In genomic region chr11:82718307-82718706, GRCh38 we compare ENCODE assay signal across 8 cellular contexts. TPM values are rescaled to one million over a fixed set of nuclear protein-coding genes. Genes with fewer than 3 reads are reported as not detected.
A peak's percentile ranks its signal among the peaks of the same experiment; 100 is the strongest.
DNase-seq lines count a peak whose midpoint lies in the region; ATAC-seq, FAIRE-seq and TF ChIP-seq lines count a peak whose summit lies in the region.

No MANE protein-coding gene starts in this region.

- H3K4me3 ChIP-seq in AG09309 (ENCODE audit: control insufficient read depth, low read depth, low read length) = no peak overlapping the region
- H3K4me3 ChIP-seq in right lobe of liver = no peak overlapping the region

- H3K27ac ChIP-seq in cingulate gyrus (ENCODE audit: low read depth, low read length) (peak overlapping the region; percentile 88), right lobe of liver (no peak overlapping the region)

- no peaks in the 10 kb centered on the region for H3K4me1 ChIP-seq in right lobe of liver

- DNase-seq in AG09309 (ENCODE audit: low read depth) (no peak), OCI-M1 (lab: John Stamatoyannopoulos, UW) (peak; percentile 90), right lobe of liver (no peak), urothelium cell line (ENCODE audit: low spot score) (peak; percentile 74)
- DNase-seq in activated CD8-positive, alpha-beta memory T cell treated with anti-CD3 and anti-CD28 coated beads for 24 hours = no peak

- H3K27me3 ChIP-seq in right lobe of liver = no peaks in the 10 kb centered on the region

- WGBS in right lobe of liver (ENCODE audit: insufficient coverage, low coverage, low lambda C conversion rate, missing lambda C conversion rate) = 20% methylated on average over 5 of the region's 5 CpGs

- peak; percentile 32 for FAIRE-seq in urothelium cell line (lab: Jason Lieb, UNC)

- no peaks in the 10 kb centered on the region for H3K36me3 ChIP-seq in right lobe of liver

- intact Hi-C loops in right lobe of liver (cut with DNase I) = no loop called here

- TF ChIP-seq CTCF in AG09309 (IDR thresholded peaks at IDR 0.05; ENCODE audit: control insufficient read depth, insufficient read depth, low read depth, low read length, missing control alignments) (peak; percentile 75), GM12874 (IDR thresholded peaks at IDR 0.05; ENCODE audit: insufficient read depth, low read depth, low read length) (peak; percentile 66), right lobe of liver (IDR thresholded peaks at IDR 0.05) (peak; percentile 60 to 72 (median 68))

- no peak for TF ChIP-seq POLR2A in right lobe of liver (IDR thresholded peaks at IDR 0.05)

- H3K9me3 ChIP-seq in right lobe of liver = no peaks in the 10 kb centered on the region

- peak; percentile 59 for ATAC-seq in HG03457 (IDR thresholded peaks at IDR 0.05; ENCODE audit: unreplicated experiment)
- ATAC-seq in right lobe of liver = peak; percentile 73 to 88 (median 83)

RNA-seq across cellular contexts. Expression of gene FAM181B, which starts 15.4 kb away (rescaled TPM):
- not detected for total RNA-seq in right lobe of liver

Comparison
In these comparisons a context has a peak if more than half of its experiments do, and no peak if none do; other contexts are left out.
1. DNase-seq: peak in OCI-M1 (single experiment) and urothelium cell line (single experiment); none in AG09309 (single experiment), right lobe of liver (0 of 3) and activated CD8-positive, alpha-beta memory T cell treated with anti-CD3 and anti-CD28 coated beads for 24 hours (single experiment).
2. Peak in every context shown above with its lines, with median percentiles within 50 percentile points of each other: CTCF ChIP-seq.